In genomic region chr1:30823969-30824735, GRCh38 we compare ENCODE assay signal across 8 cellular contexts.
DNase-seq lines count a peak whose midpoint lies in the region; ATAC-seq and TF ChIP-seq lines count a peak whose summit lies in the region.

No MANE protein-coding gene starts in this region.

- peak overlapping the region; percentile 91 to 92 for H3K27ac ChIP-seq in coronary artery

- H3K4me1 Mint-ChIP-seq in activated CD4-positive, alpha-beta T cell treated with anti-CD3 and anti-CD28 coated beads, Interleukin-2, amount 10 ng/mL, durations not matched to agents 24 days and 14 days, result peaks cover 10% of the 10 kb centered on the region

- H3K36me3 Mint-ChIP-seq in activated CD4-positive, alpha-beta T cell treated with anti-CD3 and anti-CD28 coated beads, Interleukin-2, amount 10 ng/mL, durations not matched to agents 24 days and 14 days (ENCODE audit: low read depth), result no peaks in the 10 kb centered on the region

- TF ChIP-seq CTCF in AG10803 (conservative IDR thresholded peaks at IDR 0.05; ENCODE audit: low read length) (no peak), coronary artery (IDR thresholded peaks at IDR 0.05) (no peak)

- H3K4me3 ChIP-seq in AG10803 (ENCODE audit: low read length) (peak overlapping the region; percentile 72), coronary artery (peak overlapping the region; percentile 65)

- H3K27ac Mint-ChIP-seq in activated CD4-positive, alpha-beta T cell treated with anti-CD3 and anti-CD28 coated beads, Interleukin-2, amount 10 ng/mL, durations not matched to agents 24 days and 14 days, result no peak overlapping the region

- H3K9me3 Mint-ChIP-seq in activated CD4-positive, alpha-beta T cell treated with anti-CD3 and anti-CD28 coated beads, Interleukin-2, amount 10 ng/mL, durations not matched to agents 24 days and 14 days, result no peaks in the 10 kb centered on the region

- peak overlapping the region; percentile 77 for H3K4me3 Mint-ChIP-seq in activated CD4-positive, alpha-beta T cell treated with anti-CD3 and anti-CD28 coated beads, Interleukin-2, amount 10 ng/mL, durations not matched to agents 24 days and 14 days

- peak; percentile 99 for ATAC-seq in GM19351 (IDR thresholded peaks at IDR 0.05; ENCODE audit: unreplicated experiment)
- ATAC-seq in HG03460 (IDR thresholded peaks at IDR 0.05; ENCODE audit: unreplicated experiment), result peak; percentile 68

- intact Hi-C loops in activated CD4-positive, alpha-beta T cell treated with anti-CD3 and anti-CD28 coated beads, Interleukin-2, amount 10 ng/mL, durations not matched to agents 24 days and 14 days (cut with micrococcal nuclease), result no loop called here

- DNase-seq in AG10803 (ENCODE audit: low read depth) (peak; percentile 100), NCI-H526 (lab: John Stamatoyannopoulos, UW) (peak; percentile 85 to 97), coronary artery (ENCODE audit: low spot score) (peak; percentile 98), kidney tubule cell (ENCODE audit: low spot score) (peak; percentile 98)
- DNase-seq in activated CD4-positive, alpha-beta T cell treated with anti-CD3 and anti-CD28 coated beads, Interleukin-2, amount 10 ng/mL, durations not matched to agents 24 days and 14 days, result peak; percentile 87
- DNase-seq in stimulated activated CD4-positive, alpha-beta T cell treated with anti-CD3 and anti-CD28 coated beads, Interleukin-15, amount 100 ng/mL, for 48 hours (ENCODE audit: low read depth in 2 of 2), result peak; percentile 37 to 44

- H3K27me3 Mint-ChIP-seq in activated CD4-positive, alpha-beta T cell treated with anti-CD3 and anti-CD28 coated beads, Interleukin-2, amount 10 ng/mL, durations not matched to agents 24 days and 14 days, result peaks cover 67% of the 10 kb centered on the region

Comparison
In these comparisons a context has a peak if more than half of its experiments do, and no peak if none do; other contexts are left out.
1. Peak in every context shown above with its lines: DNase-seq, ATAC-seq, H3K4me3 ChIP-seq and H3K27ac ChIP-seq.
2. DNase-seq: peak in every context shown above with its lines; median percentile 100 in AG10803; 98 in coronary artery; 98 in kidney tubule cell; 91 in NCI-H526; 87 in activated CD4-positive, alpha-beta T cell treated with anti-CD3 and anti-CD28 coated beads, Interleukin-2, amount 10 ng/mL, durations not matched to agents 24 days and 14 days; 40 in stimulated activated CD4-positive, alpha-beta T cell treated with anti-CD3 and anti-CD28 coated beads, Interleukin-15, amount 100 ng/mL, for 48 hours.